Comparison of ENCODE assay signal across 1 cellular context in the genomic region with DNA sequence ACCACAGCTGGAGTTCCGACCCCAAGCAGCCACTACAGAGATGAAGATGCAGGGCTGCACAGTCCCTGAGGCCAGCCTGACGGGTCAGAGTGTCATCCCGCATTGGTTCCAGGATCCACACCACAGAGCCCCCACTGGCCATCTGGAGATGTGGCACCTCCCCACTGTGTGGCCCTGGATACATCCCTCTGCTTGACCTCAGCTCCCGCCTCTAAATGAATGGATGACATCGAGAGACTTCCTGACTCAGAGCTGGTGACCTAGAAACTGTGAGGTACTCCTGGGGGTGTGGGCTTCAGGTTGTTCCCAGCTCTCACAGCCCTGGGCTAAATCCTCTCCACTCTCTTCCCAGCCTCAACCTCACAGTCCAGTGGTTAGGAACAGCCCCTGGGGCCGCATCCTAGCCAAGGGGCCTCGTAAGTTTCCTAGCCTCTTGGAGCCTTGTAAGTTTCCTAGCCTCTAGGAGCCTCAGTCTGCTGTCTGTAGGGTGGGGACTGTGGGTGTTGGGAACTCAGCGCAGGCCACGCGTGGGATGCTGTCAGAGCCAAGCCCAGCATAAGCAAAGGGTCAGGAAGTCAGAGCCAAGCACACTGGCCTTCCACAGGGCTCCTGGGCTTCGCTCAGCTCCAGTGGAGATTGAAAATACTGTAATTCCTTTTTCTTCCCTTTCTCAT.
TF ChIP-seq lines count a peak whose summit lies in the region.

No MANE protein-coding gene starts in this region.

TF ChIP-seq in WTC11, 78 proteins besides CTCF, POLR2A, EP300 and RAD21 (continued from another document):
- TF ChIP-seq PRRX2 (CRISPR knock-in tag; IDR thresholded peaks at IDR 0.05) (no peak), GRHL2 (CRISPR knock-in tag; IDR thresholded peaks at IDR 0.05; ENCODE audit: insufficient replicate concordance, severe bottlenecking) (no peak), GTF2I (CRISPR knock-in tag; conservative IDR thresholded peaks at IDR 0.05) (no peak), ZNF232 (CRISPR knock-in tag; IDR thresholded peaks at IDR 0.05) (no peak), CREB1 (CRISPR knock-in tag; IDR thresholded peaks at IDR 0.05) (no peak), ELF4 (CRISPR knock-in tag; IDR thresholded peaks at IDR 0.05; ENCODE audit: low read depth) (no peak)
- TF ChIP-seq, protein P1, sequence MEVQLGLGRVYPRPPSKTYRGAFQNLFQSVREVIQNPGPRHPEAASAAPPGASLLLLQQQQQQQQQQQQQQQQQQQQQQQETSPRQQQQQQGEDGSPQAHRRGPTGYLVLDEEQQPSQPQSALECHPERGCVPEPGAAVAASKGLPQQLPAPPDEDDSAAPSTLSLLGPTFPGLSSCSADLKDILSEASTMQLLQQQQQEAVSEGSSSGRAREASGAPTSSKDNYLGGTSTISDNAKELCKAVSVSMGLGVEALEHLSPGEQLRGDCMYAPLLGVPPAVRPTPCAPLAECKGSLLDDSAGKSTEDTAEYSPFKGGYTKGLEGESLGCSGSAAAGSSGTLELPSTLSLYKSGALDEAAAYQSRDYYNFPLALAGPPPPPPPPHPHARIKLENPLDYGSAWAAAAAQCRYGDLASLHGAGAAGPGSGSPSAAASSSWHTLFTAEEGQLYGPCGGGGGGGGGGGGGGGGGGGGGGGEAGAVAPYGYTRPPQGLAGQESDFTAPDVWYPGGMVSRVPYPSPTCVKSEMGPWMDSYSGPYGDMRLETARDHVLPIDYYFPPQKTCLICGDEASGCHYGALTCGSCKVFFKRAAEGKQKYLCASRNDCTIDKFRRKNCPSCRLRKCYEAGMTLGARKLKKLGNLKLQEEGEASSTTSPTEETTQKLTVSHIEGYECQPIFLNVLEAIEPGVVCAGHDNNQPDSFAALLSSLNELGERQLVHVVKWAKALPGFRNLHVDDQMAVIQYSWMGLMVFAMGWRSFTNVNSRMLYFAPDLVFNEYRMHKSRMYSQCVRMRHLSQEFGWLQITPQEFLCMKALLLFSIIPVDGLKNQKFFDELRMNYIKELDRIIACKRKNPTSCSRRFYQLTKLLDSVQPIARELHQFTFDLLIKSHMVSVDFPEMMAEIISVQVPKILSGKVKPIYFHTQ (CRISPR knock-in tag; IDR thresholded peaks at IDR 0.05): no peak
- TF ChIP-seq, protein P2, sequence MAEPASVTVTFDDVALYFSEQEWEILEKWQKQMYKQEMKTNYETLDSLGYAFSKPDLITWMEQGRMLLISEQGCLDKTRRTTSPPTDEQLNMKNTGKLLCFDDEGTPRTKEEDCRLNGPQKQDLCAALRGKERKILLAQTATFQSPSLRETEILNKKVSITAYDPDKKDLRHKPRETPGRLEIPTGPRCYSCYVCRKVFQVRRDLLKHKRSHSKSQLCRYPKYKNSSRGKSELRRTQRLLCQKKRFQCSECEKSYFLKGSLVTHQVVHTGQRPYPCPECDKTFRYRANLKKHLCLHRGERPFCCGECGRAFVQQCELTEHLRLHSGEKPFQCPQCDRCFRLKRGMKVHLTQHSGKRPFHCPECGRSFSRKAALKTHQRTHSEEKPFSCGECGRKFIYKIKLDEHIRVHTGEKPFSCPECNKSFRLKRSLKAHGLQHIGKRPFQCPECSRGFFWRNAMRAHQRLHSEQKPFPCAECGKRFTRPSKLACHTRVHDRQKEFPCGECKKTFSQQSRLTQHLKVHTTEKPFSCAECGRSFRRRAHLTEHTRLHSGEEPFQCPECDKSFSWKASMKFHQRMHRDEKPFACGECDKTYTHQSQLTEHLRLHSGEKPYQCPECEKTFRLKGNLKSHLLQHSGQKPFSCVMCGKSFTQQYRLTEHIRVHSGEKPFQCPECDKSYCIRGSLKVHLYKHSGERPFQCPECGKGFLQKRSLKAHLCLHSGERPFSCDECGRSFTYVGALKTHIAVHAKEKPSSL (CRISPR knock-in tag; conservative IDR thresholded peaks at IDR 0.05): no peak
